Comparison of ENCODE assay signal across 8 cellular contexts in the genomic region with DNA sequence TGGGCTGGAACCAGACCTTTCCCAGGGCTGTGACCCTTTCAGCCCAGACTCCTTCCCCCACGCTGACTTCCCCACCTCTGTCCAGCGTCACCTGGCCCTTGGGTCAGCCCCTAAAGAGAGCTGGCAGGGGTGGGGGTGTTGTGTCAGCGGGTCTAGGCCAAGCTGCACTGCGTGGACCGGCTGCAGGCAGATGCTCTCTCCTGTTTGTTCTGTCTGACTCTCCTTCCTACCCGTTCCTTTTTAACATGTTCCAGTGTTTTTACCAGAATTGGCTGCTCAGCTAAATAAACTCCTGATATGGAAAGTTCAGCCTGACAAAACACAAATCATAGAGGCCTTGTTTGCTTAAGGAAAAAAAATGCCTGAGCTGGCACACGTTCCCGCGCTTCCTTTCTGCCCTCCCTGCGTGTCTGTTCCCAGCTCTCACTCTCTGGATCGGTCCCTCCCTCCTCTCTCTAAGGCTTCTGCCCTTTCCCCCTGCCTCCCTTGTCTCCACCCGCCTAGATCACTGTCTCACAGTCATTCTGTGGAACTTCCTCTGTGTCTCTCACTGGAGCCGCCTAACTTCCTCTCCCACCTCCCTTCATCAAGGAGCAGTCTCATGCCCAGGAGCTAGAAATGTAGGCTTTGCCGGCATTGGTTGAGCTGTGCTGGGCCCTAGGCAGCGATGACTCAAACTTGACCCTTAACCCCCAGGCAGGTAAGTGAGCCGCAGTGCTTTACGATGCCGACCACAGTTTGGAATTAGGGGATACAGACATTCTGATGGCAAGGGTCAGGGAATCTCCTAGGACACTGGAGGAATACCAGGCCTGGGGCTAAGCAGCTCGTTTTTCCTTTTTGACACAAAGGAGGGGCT. TPM values are rescaled to one million over a fixed set of nuclear protein-coding genes. Genes with fewer than 3 reads are reported as not detected.
A peak's percentile ranks its signal among the peaks of the same experiment; 100 is the strongest.
DNase-seq lines count a peak whose midpoint lies in the region; ATAC-seq, FAIRE-seq and TF ChIP-seq lines count a peak whose summit lies in the region.

No MANE protein-coding gene starts in this region.

- no peak for FAIRE-seq in HTR-8/SVneo (lab: Jason Lieb, UNC)

- POLR2A ChIA-PET in CD4-positive, alpha-beta T cell (lab: Charles Lee) = interaction anchor here (0.8 kb wide), 1 partner anchor 60 kb away, joined by 3 read pairs; no protein-coding TSS in a partner anchor

- no peaks in the 10 kb centered on the region for H3K36me3 ChIP-seq in ACC112 (ENCODE audit: insufficient read depth, low read length)

- H3K4me3 ChIP-seq in ACC112 (ENCODE audit: low read depth, low read length) = peak overlapping the region; percentile 54
- H3K4me3 ChIP-seq in fibroblast of the aortic adventitia (ENCODE audit: low read depth, low read length) = peak overlapping the region; percentile 40

- peaks cover 12% of the 10 kb centered on the region for H3K79me2 ChIP-seq in ACC112 (ENCODE audit: control insufficient read depth, insufficient read depth, low read length, unreplicated experiment)

- H3K4me3 Mint-ChIP-seq in CD4-positive, alpha-beta T cell = no peak overlapping the region
- no peak overlapping the region for H3K4me3 Mint-ChIP-seq in activated T-cell treated with anti-CD3 and anti-CD28 coated beads, Interleukin-2, amount 50 U/mL, for 72 hours

- CTCF ChIA-PET in CD4-positive, alpha-beta T cell (lab: Charles Lee) = interaction anchor here (2.6 kb wide), 1 partner anchor 9 kb away, joined by 11 read pairs; no protein-coding TSS in a partner anchor

- ATAC-seq in omental fat pad (ENCODE audit: low FRiP score) = peak; percentile 74
- ATAC-seq in CD4-positive, alpha-beta T cell (ENCODE audit: poor library complexity) = no peak
- no peak for ATAC-seq in activated T-cell treated with anti-CD3 and anti-CD28 coated beads, Interleukin-2, amount 50 U/mL, for 72 hours (replicated peaks in 1 of 2)

- DNase-seq in HTR-8/SVneo (ENCODE audit: insufficient read length, low spot score) (peak; percentile 63), SKM-1 treated with dmso at 0.1 percent for 144 hours (lab: John Stamatoyannopoulos, UW; ENCODE audit: unreplicated experiment) (peak; percentile 41), fibroblast of the aortic adventitia (ENCODE audit: low read depth) (peak; percentile 89), omental fat pad (ENCODE audit: low spot score) (no peak)
- DNase-seq in CD4-positive, alpha-beta T cell = no peak
- no peak for DNase-seq in stimulated activated CD4-positive, alpha-beta T cell treated with anti-CD3 and anti-CD28 coated beads, Interleukin-2, amount 100 ng/mL, for 48 hours
- no peak for DNase-seq in activated T-cell treated with anti-CD3 and anti-CD28 coated beads, Interleukin-2, amount 50 U/mL, for 72 hours

- H3K4me1 Mint-ChIP-seq in CD4-positive, alpha-beta T cell (ENCODE audit: low read depth) = peaks cover 10% of the 10 kb centered on the region
- peaks cover 19% of the 10 kb centered on the region for H3K4me1 Mint-ChIP-seq in activated T-cell treated with anti-CD3 and anti-CD28 coated beads, Interleukin-2, amount 50 U/mL, for 72 hours (ENCODE audit: low read depth)

- H2AFZ ChIP-seq in ACC112 (ENCODE audit: low read length, unreplicated experiment) = peak overlapping the region; percentile 82

- peak overlapping the region; percentile 84 for H3K27ac ChIP-seq in ACC112 (ENCODE audit: low read depth, low read length)
- no peak overlapping the region for H3K27ac ChIP-seq in CD4-positive, alpha-beta T cell (ENCODE audit: low read depth, low read length)

- H3K27me3 Mint-ChIP-seq in CD4-positive, alpha-beta T cell = no peaks in the 10 kb centered on the region
- H3K27me3 Mint-ChIP-seq in activated T-cell treated with anti-CD3 and anti-CD28 coated beads, Interleukin-2, amount 50 U/mL, for 72 hours (ENCODE audit: low read depth) = peaks cover 3% of the 10 kb centered on the region

- H3K27me3 ChIP-seq in ACC112 (ENCODE audit: insufficient read depth, low read length) = no peaks in the 10 kb centered on the region
- H3K27me3 ChIP-seq in CD4-positive, alpha-beta T cell (ENCODE audit: control insufficient read depth, insufficient read depth, low read length) = no peaks in the 10 kb centered on the region

- intact Hi-C loops in CD4-positive, alpha-beta T cell (cut with DNase I, micrococcal nuclease) = no loop called here

- no peak overlapping the region for H3K27ac Mint-ChIP-seq in CD4-positive, alpha-beta T cell
- no peak overlapping the region for H3K27ac Mint-ChIP-seq in activated T-cell treated with anti-CD3 and anti-CD28 coated beads, Interleukin-2, amount 50 U/mL, for 72 hours

- H3K36me3 Mint-ChIP-seq in CD4-positive, alpha-beta T cell (ENCODE audit: low read depth) = peaks cover 3% of the 10 kb centered on the region
- no peaks in the 10 kb centered on the region for H3K36me3 Mint-ChIP-seq in activated T-cell treated with anti-CD3 and anti-CD28 coated beads, Interleukin-2, amount 50 U/mL, for 72 hours (ENCODE audit: insufficient read depth in 2 of 2)

- TF ChIP-seq CTCF in fibroblast of the aortic adventitia (IDR thresholded peaks at IDR 0.05; ENCODE audit: insufficient read depth, low read length) (no peak), omental fat pad (IDR thresholded peaks at IDR 0.05) (no peak)
- no peak for TF ChIP-seq CTCF in CD4-positive, alpha-beta T cell (IDR thresholded peaks at IDR 0.05)

- peaks cover 38% of the 10 kb centered on the region for H3K4me1 ChIP-seq in ACC112 (ENCODE audit: control insufficient read depth, insufficient read depth, low read length, unreplicated experiment)

- H3K9me3 ChIP-seq in CD4-positive, alpha-beta T cell (ENCODE audit: control insufficient read depth, low read length) = no peaks in the 10 kb centered on the region

- H3K9me3 Mint-ChIP-seq in CD4-positive, alpha-beta T cell = no peaks in the 10 kb centered on the region
- H3K9me3 Mint-ChIP-seq in activated T-cell treated with anti-CD3 and anti-CD28 coated beads, Interleukin-2, amount 50 U/mL, for 72 hours = no peaks in the 10 kb centered on the region

RNA-seq across cellular contexts. Expression of gene MLXIP, which starts 15.5 kb away (rescaled TPM):
- total RNA-seq in fibroblast of the aortic adventitia (ENCODE audit: low replicate concordance) = 8.3 and 15.4 TPM in 2 replicates
- 10 to 100 TPM; 17.4 to 49.6 (median 32.6) TPM for total RNA-seq in omental fat pad
- total RNA-seq in CD4-positive, alpha-beta T cell = 10 to 100 TPM; 98.0 to 99.3 TPM
- total RNA-seq in activated T-cell treated with anti-CD3 and anti-CD28 coated beads, Interleukin-2, amount 50 U/mL, for 72 hours = 10 to 100 TPM; 17.1 to 17.5 TPM

RNA-seq across cellular contexts. Expression of gene BCL7A, which starts 41.4 kb away (rescaled TPM):
- total RNA-seq in fibroblast of the aortic adventitia (ENCODE audit: low replicate concordance) (3.2 and 12.2 TPM in 2 replicates), omental fat pad (1 to 10 TPM; 2.8 to 4.9 (median 3.4) TPM)
- 1 to 10 TPM; 3.5 to 4.4 TPM for total RNA-seq in CD4-positive, alpha-beta T cell
- 10 to 100 TPM in 1 of 2 donors, 1 to 10 TPM in 1; 6.4 to 12.2 TPM for total RNA-seq in activated T-cell treated with anti-CD3 and anti-CD28 coated beads, Interleukin-2, amount 50 U/mL, for 72 hours

Comparison
In these comparisons a context has a peak if more than half of its experiments do, and no peak if none do; other contexts are left out.
1. DNase-seq: peak in HTR-8/SVneo (single experiment), SKM-1 treated with dmso at 0.1 percent for 144 hours (single experiment) and fibroblast of the aortic adventitia (single experiment); none in omental fat pad (single experiment), CD4-positive, alpha-beta T cell (0 of 10), stimulated activated CD4-positive, alpha-beta T cell treated with anti-CD3 and anti-CD28 coated beads, Interleukin-2, amount 100 ng/mL, for 48 hours (0 of 2) and activated T-cell treated with anti-CD3 and anti-CD28 coated beads, Interleukin-2, amount 50 U/mL, for 72 hours (0 of 2).